Comparison of ENCODE assay signal across 20 cellular contexts in the genomic region with DNA sequence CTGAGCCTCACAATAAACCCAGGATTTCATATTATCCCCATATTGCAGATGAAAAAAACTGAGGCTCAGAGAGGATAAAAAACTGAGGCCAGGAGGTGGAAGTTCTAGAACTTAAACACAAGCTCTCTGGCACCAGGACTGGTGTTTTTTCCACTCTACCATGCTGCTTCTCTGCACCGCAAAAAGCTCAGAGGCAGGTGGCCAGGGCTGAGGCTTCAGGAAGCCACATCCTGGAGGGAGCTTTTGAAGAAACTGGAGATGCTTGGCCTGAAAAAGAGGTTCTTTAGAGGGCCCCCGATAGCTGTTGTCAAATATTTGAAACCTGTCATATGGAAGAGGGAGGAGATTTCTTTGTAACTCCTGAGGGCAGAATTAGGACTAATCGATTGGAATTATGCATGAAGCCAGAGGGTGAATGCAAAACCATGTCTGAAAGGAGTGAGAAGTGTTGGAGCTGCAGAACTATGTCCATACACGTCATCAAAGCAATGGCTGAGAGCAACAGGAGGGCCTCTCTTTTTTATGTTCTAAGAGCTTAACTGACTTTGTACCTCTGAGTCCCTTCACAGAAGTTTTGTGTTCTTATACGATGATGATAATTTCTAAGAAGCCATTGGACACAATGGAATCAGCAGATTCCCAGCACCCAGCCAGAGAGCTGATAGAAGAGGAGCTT.
A peak's percentile ranks its signal among the peaks of the same experiment; 100 is the strongest.
DNase-seq lines count a peak whose midpoint lies in the region; ATAC-seq and FAIRE-seq lines count a peak whose summit lies in the region.
"Had no signal": no experiment of that assay in that cellular context is flagged by ENCODE, and none has a peak within 500 bp of the region (broad histone marks: within the 10 kb centered on the region; RNA-seq: fewer than 3 reads in every experiment).

No MANE protein-coding gene starts in this region.

- peaks cover 5% of the 10 kb centered on the region for H3K9me3 Mint-ChIP-seq in activated CD4-positive, alpha-beta T cell treated with anti-CD3 and anti-CD28 coated beads for 36 hours (ENCODE audit: low read depth)
- H3K9me3 Mint-ChIP-seq in stimulated activated naive CD8-positive, alpha-beta T cell treated with anti-CD3 and anti-CD28 coated beads, Interleukin-15, amount 100 ng/mL, for 72 hours = peaks cover 6 to 10% of the 10 kb centered on the region in 2 donors
- H3K9me3 Mint-ChIP-seq in activated T-helper 17 cell treated with anti-CD3 and anti-CD28 coated beads, Interleukin-2, amount 50 U/mL, for 72 hours = no peaks in the 10 kb centered on the region

- no peak overlapping the region for H3K4me3 Mint-ChIP-seq in activated CD4-positive, alpha-beta T cell treated with anti-CD3 and anti-CD28 coated beads for 36 hours
- H3K4me3 Mint-ChIP-seq in stimulated activated naive CD8-positive, alpha-beta T cell treated with anti-CD3 and anti-CD28 coated beads, Interleukin-15, amount 100 ng/mL, for 72 hours = peak overlapping the region in 1 of 2 donors; percentile 45
- H3K4me3 Mint-ChIP-seq in activated T-helper 17 cell treated with anti-CD3 and anti-CD28 coated beads, Interleukin-2, amount 50 U/mL, for 72 hours = peak overlapping the region; percentile 13
- H3K4me3 Mint-ChIP-seq: CD14-positive monocyte had no signal

- CTCF ChIA-PET in activated CD4-positive, alpha-beta T cell treated with anti-CD3 and anti-CD28 coated beads for 36 hours (lab: Charles Lee) = interaction anchor here (0.7 to 1.3 kb wide), 6 partner anchors 15 to 99 kb away, joined by 3 to 5 read pairs (median 3); no protein-coding TSS in a partner anchor

- peak; percentile 55 for ATAC-seq in activated CD4-positive, alpha-beta T cell treated with anti-CD3 and anti-CD28 coated beads for 36 hours
- ATAC-seq in stimulated activated naive CD8-positive, alpha-beta T cell treated with anti-CD3 and anti-CD28 coated beads, Interleukin-15, amount 100 ng/mL, for 72 hours = peak; percentile 86
- no peak for ATAC-seq in stimulated activated naive CD8-positive, alpha-beta T cell treated with anti-CD3 and anti-CD28 coated beads, Interleukin-15, Interleukin-2, amounts not matched to agents 100 U/mL and 50 U/mL, for 24 hours
- ATAC-seq in activated T-helper 17 cell treated with anti-CD3 and anti-CD28 coated beads, Interleukin-2, amount 50 U/mL, for 72 hours (replicated peaks) = peak; percentile 49
- ATAC-seq: left lobe of liver, psoas muscle had no signal

- DNase-seq in activated CD4-positive, alpha-beta T cell treated with anti-CD3 and anti-CD28 coated beads for 36 hours = peak; percentile 37
- no peak for DNase-seq in activated CD4-positive, alpha-beta T cell treated with anti-CD3 and anti-CD28 coated beads, Interleukin-2, amount 50 U/mL, for 1 hour
- DNase-seq in stimulated activated naive CD8-positive, alpha-beta T cell treated with anti-CD3 and anti-CD28 coated beads, Interleukin-15, amount 100 ng/mL, for 72 hours = peak in 1 of 2 donors; percentile 46
- DNase-seq in stimulated activated naive CD8-positive, alpha-beta T cell treated with anti-CD3 and anti-CD28 coated beads, Interleukin-15, Interleukin-2, amounts not matched to agents 100 U/mL and 50 U/mL, for 24 hours = no peak
- no peak for DNase-seq in urothelium cell line (ENCODE audit: low spot score)
- DNase-seq in retina = no peak
- no peak for DNase-seq in HuH-7 (ENCODE audit: low spot score)
- DNase-seq: activated T-cell treated with anti-CD3 and anti-CD28 coated beads, Interleukin-2, amount 50 U/mL, for 1 hour; DMS153; mesenchymal stem cell; NCI-H1048; NCI-H187; NCI-H2171 treated with DMSO at 0.1 percent for 48 hours; psoas muscle; Right ventricle myocardium superior; T-helper 9 cell; tibial artery had no signal

- FAIRE-seq in urothelium cell line (lab: Jason Lieb, UNC) = peak; percentile 71

- no peaks in the 10 kb centered on the region for H3K36me3 Mint-ChIP-seq in activated CD4-positive, alpha-beta T cell treated with anti-CD3 and anti-CD28 coated beads for 36 hours (ENCODE audit: low read depth)
- no peaks in the 10 kb centered on the region for H3K36me3 Mint-ChIP-seq in activated T-helper 17 cell treated with anti-CD3 and anti-CD28 coated beads, Interleukin-2, amount 50 U/mL, for 72 hours (ENCODE audit: low read depth)
- H3K36me3 Mint-ChIP-seq: CD14-positive monocyte had no signal

- intact Hi-C loops in activated CD4-positive, alpha-beta T cell treated with anti-CD3 and anti-CD28 coated beads for 36 hours (cut with DNase I, micrococcal nuclease) = no loop called here

- POLR2A ChIA-PET in activated CD4-positive, alpha-beta T cell treated with anti-CD3 and anti-CD28 coated beads for 36 hours (lab: Charles Lee) = interaction anchor here (0.6 to 0.8 kb wide), 2 partner anchors 11 to 932 kb away, joined by 3 to 5 read pairs; no protein-coding TSS in a partner anchor

- no peak overlapping the region for H3K27ac Mint-ChIP-seq in activated CD4-positive, alpha-beta T cell treated with anti-CD3 and anti-CD28 coated beads for 36 hours
- peak overlapping the region; percentile 37 to 41 for H3K27ac Mint-ChIP-seq in stimulated activated naive CD8-positive, alpha-beta T cell treated with anti-CD3 and anti-CD28 coated beads, Interleukin-15, amount 100 ng/mL, for 72 hours
- H3K27ac Mint-ChIP-seq in activated T-helper 17 cell treated with anti-CD3 and anti-CD28 coated beads, Interleukin-2, amount 50 U/mL, for 72 hours = peak overlapping the region; percentile 36
- H3K27ac Mint-ChIP-seq: CD14-positive monocyte had no signal

- no peaks in the 10 kb centered on the region for H3K27me3 Mint-ChIP-seq in activated CD4-positive, alpha-beta T cell treated with anti-CD3 and anti-CD28 coated beads for 36 hours
- no peaks in the 10 kb centered on the region for H3K27me3 Mint-ChIP-seq in stimulated activated naive CD8-positive, alpha-beta T cell treated with anti-CD3 and anti-CD28 coated beads, Interleukin-15, amount 100 ng/mL, for 72 hours
- no peaks in the 10 kb centered on the region for H3K27me3 Mint-ChIP-seq in activated T-helper 17 cell treated with anti-CD3 and anti-CD28 coated beads, Interleukin-2, amount 50 U/mL, for 72 hours

- H3K4me1 Mint-ChIP-seq in activated CD4-positive, alpha-beta T cell treated with anti-CD3 and anti-CD28 coated beads for 36 hours = peaks cover 55% of the 10 kb centered on the region
- H3K4me1 Mint-ChIP-seq in stimulated activated naive CD8-positive, alpha-beta T cell treated with anti-CD3 and anti-CD28 coated beads, Interleukin-15, amount 100 ng/mL, for 72 hours = peaks cover 54% of the 10 kb centered on the region
- H3K4me1 Mint-ChIP-seq in activated T-helper 17 cell treated with anti-CD3 and anti-CD28 coated beads, Interleukin-2, amount 50 U/mL, for 72 hours = peaks cover 51% of the 10 kb centered on the region
- H3K4me1 Mint-ChIP-seq: CD14-positive monocyte had no signal
